ENCODE assay signal across 20 cellular contexts in genomic region chr15:90743407-90743806, GRCh38.
"Had no signal": no experiment of that assay in that cellular context is flagged by ENCODE, and none has a peak within 500 bp of the region (broad histone marks: within the 10 kb centered on the region; RNA-seq: fewer than 3 reads in every experiment).

No MANE protein-coding gene starts in this region.

- H3K27ac ChIP-seq: colonic mucosa, dorsolateral prefrontal cortex, hepatocyte, sigmoid colon, skin epidermis, stomach, thoracic aorta, transverse colon had no signal

- H3K4me1 ChIP-seq: colonic mucosa, sigmoid colon, stomach, transverse colon had no signal

- H3K4me3 Mint-ChIP-seq: naive thymus-derived CD4-positive, alpha-beta T cell; nephron progenitor cell had no signal

- FAIRE-seq: kidney had no signal

- H3K36me3 ChIP-seq: colonic mucosa, sigmoid colon, stomach, thoracic aorta, transverse colon had no signal

- H3K9me3 ChIP-seq: colonic mucosa, sigmoid colon, stomach, thoracic aorta, transverse colon had no signal

- H3K27ac Mint-ChIP-seq: naive thymus-derived CD4-positive, alpha-beta T cell had no signal

- ATAC-seq: naive thymus-derived CD4-positive, alpha-beta T cell had no signal

- H3K4me1 Mint-ChIP-seq: nephron progenitor cell had no signal

- H2AFZ ChIP-seq: hepatocyte had no signal

- DNase-seq: colonic mucosa; dorsolateral prefrontal cortex; effector CD8-positive, alpha-beta T cell; foreskin melanocyte; head of caudate nucleus; kidney; mesendoderm; naive thymus-derived CD4-positive, alpha-beta T cell; nephron progenitor cell; posterior cingulate gyrus; sigmoid colon; stimulated activated CD4-positive, alpha-beta T cell treated with anti-CD3 and anti-CD28 coated beads, Interleukin-2, amount 100 ng/mL, for 24 hours; stimulated activated CD4-positive, alpha-beta T cell treated with anti-CD3 and anti-CD28 coated beads, Interleukin-4, amount 100 ng/mL, for 4 hours; stimulated activated naive CD4-positive, alpha-beta T cell; stomach; substantia nigra; transverse colon had no signal

- H3K27me3 ChIP-seq: colonic mucosa, dorsolateral prefrontal cortex, hepatocyte, sigmoid colon, stomach, transverse colon had no signal

- H3K4me2 ChIP-seq: hepatocyte had no signal

- H3K4me3 ChIP-seq: colonic mucosa, dorsolateral prefrontal cortex, hepatocyte, sigmoid colon, skin epidermis, stomach, thoracic aorta, transverse colon had no signal

- H3K27me3 Mint-ChIP-seq: naive thymus-derived CD4-positive, alpha-beta T cell had no signal
